In genomic region chrX:47217121-47217851, GRCh38 we compare ENCODE assay signal across 8 cellular contexts. TPM values are rescaled to one million over a fixed set of nuclear protein-coding genes. Genes with fewer than 3 reads are reported as not detected.
A peak's percentile ranks its signal among the peaks of the same experiment; 100 is the strongest.
DNase-seq lines count a peak whose midpoint lies in the region; ATAC-seq, FAIRE-seq and TF ChIP-seq lines count a peak whose summit lies in the region.

No MANE protein-coding gene starts in this region.

- no peak for TF ChIP-seq EP300 in GM12878 (IDR thresholded peaks at IDR 0.05; ENCODE audit: borderline replicate concordance in 1 of 2, control insufficient read depth in 1 of 2, low read depth in 2 of 2, low read length in 2 of 2)

- 15% methylated on average over 22 of the region's 22 CpGs for WGBS in GM12878 (ENCODE audit: insufficient coverage, insufficient replicate concordance, low lambda C conversion rate, missing lambda C conversion rate)
- 9 to 20% (median 13%) methylated on average over 22 of the region's 22 CpGs for WGBS in spleen, 5 donors

- TF ChIP-seq POLR2A in GM12878 (IDR thresholded peaks at IDR 0.05; ENCODE audit: low read depth, low read length) = no peak
- no peak for TF ChIP-seq POLR2A in spleen (IDR thresholded peaks at IDR 0.05)

- CTCF ChIA-PET in OCI-LY7 (lab: Charles Lee; ENCODE audit: unreplicated experiment) = no interaction called here
- CTCF ChIA-PET in GM12878 (lab: Yijun Ruan, JAX) = interaction anchor here (1.0 to 1.6 kb wide), 5 partner anchors 15 to 167 kb away, joined by 3 to 6 read pairs (median 4); partner anchors contain the start of genes NDUFB11, RBM10 and USP11

- H4K20me1 ChIP-seq in OCI-LY7 (ENCODE audit: insufficient read depth, low read length) (peaks cover 16% of the 10 kb centered on the region), GM12878 (ENCODE audit: control insufficient read depth, insufficient read depth) (peaks cover 13% of the 10 kb centered on the region)

- intact Hi-C loops in OCI-LY7 (cut with micrococcal nuclease; ENCODE audit: unreplicated experiment) (no loop called here), GM12878 (cut with micrococcal nuclease; ENCODE audit: unreplicated experiment) (no loop called here), spleen (cut with DNase I; ENCODE audit: low total_unique reads) (no loop called here)

- H3K27ac ChIP-seq in OCI-LY7 (ENCODE audit: low read depth, low read length, poor library complexity, severe bottlenecking) (peak overlapping the region; percentile 70), GM12878 (ENCODE audit: control insufficient read depth, insufficient read depth) (no peak overlapping the region), iPS-20b (ENCODE audit: low read length) (no peak overlapping the region), spleen (peak overlapping the region; percentile 4 to 99 (median 98))

- BruUV-seq in OCI-LY7 (replicated peaks; lab: Mats Ljungman, UMichigan) = no TSS peak
- BruUV-seq in GM12878 (replicated peaks; lab: Mats Ljungman, UMichigan) = no TSS peak

- peak; percentile 41 for FAIRE-seq in GM12878 (lab: Jason Lieb, UNC)

- peak overlapping the region; percentile 59 for H3K4me3 ChIP-seq in OCI-LY7 (ENCODE audit: low read depth, low read length, poor library complexity, severe bottlenecking)
- peak overlapping the region; percentile 23; the same call in 1 of the 2 replicates for H3K4me3 ChIP-seq in GM12878
- H3K4me3 ChIP-seq in iPS-20b (ENCODE audit: low read length) = peak overlapping the region; percentile 64
- peak overlapping the region in 5 of 8 donors; percentile 19 to 96 (median 85) for H3K4me3 ChIP-seq in spleen

- H2AFZ ChIP-seq in OCI-LY7 (ENCODE audit: low read length) (no peak overlapping the region), GM12878 (ENCODE audit: control insufficient read depth, low read depth, low read length) (no peak overlapping the region; the same call in 1 of the 2 replicates)

- H3K9ac ChIP-seq in GM12878 (ENCODE audit: control insufficient read depth, insufficient read depth, low read length) = no peak overlapping the region
- peak overlapping the region; percentile 69; the same call in 1 of the 2 replicates for H3K9ac ChIP-seq in iPS-20b (ENCODE audit: low read depth, low read length)

- H3K9me3 ChIP-seq in OCI-LY7 (ENCODE audit: low read length) = no peaks in the 10 kb centered on the region
- H3K9me3 ChIP-seq in GM12878 (replicated peaks; ENCODE audit: control insufficient read depth, insufficient read depth, low read length) = no peaks in the 10 kb centered on the region
- H3K9me3 ChIP-seq in iPS-20b (ENCODE audit: insufficient read depth, low read depth, low read length) = no peaks in the 10 kb centered on the region
- no peaks in the 10 kb centered on the region for H3K9me3 ChIP-seq in spleen

- RAD21 ChIA-PET in GM12878 (lab: Charles Lee; ENCODE audit: unreplicated experiment) = interaction anchor here (0.7 to 1.5 kb wide), 9 partner anchors 16 to 306 kb away, joined by 3 to 9 read pairs (median 6); partner anchors contain the start of genes NDUFB11, RBM10 and USP11

- H3K36me3 ChIP-seq in OCI-LY7 (ENCODE audit: insufficient read depth, low read length) (peaks cover 62% of the 10 kb centered on the region), GM12878 (ENCODE audit: control insufficient read depth in 2 of 2, insufficient read depth in 2 of 2, low read length in 1 of 2) (peaks cover 23 to 24% of the 10 kb centered on the region in 2 experiments), iPS-20b (ENCODE audit: insufficient read depth, low read depth, low read length) (peaks cover 53% of the 10 kb centered on the region), spleen (peaks cover 4 to 49% (median 40%) of the 10 kb centered on the region in 6 donors)

- no peak for TF ChIP-seq RAD21 in GM12878 (IDR thresholded peaks at IDR 0.05; ENCODE audit: insufficient read depth, low read depth, low read length)

- H3K4me2 ChIP-seq in OCI-LY7 (ENCODE audit: low read length) = peak overlapping the region; percentile 86
- H3K4me2 ChIP-seq in GM12878 (ENCODE audit: control insufficient read depth, insufficient read depth) = peak overlapping the region; percentile 26

- peaks cover 26% of the 10 kb centered on the region for H3K4me1 ChIP-seq in OCI-LY7 (ENCODE audit: insufficient read depth, low read length, poor library complexity, severe bottlenecking)
- H3K4me1 ChIP-seq in GM12878 (ENCODE audit: control insufficient read depth, insufficient read depth, low read length) = peaks cover 8% of the 10 kb centered on the region; the same call in 1 of the 2 replicates
- H3K4me1 ChIP-seq in iPS-20b (ENCODE audit: insufficient read depth, low read length) = no peaks in the 10 kb centered on the region; the same call in 1 of the 2 replicates
- H3K4me1 ChIP-seq in spleen = peaks cover 16 to 45% (median 31%) of the 10 kb centered on the region in 6 donors

- in situ Hi-C loops in GM12878 (cut with MboI) = loop anchor here (10.0 to 25.0 kb wide), 2 partner anchors 428 to 1720 kb away; no protein-coding TSS in a partner anchor

- H3K79me2 ChIP-seq in OCI-LY7 (ENCODE audit: insufficient read depth, low read depth, low read length) (peaks cover 37% of the 10 kb centered on the region), GM12878 (ENCODE audit: control insufficient read depth, insufficient read depth, low read length) (peaks cover 40% of the 10 kb centered on the region)

- H3K27me3 ChIP-seq in GM12878 (replicated peaks in 1 of 2; ENCODE audit: control insufficient read depth in 2 of 2, insufficient read depth in 2 of 2, low read length in 1 of 2) (no peaks in the 10 kb centered on the region), iPS-20b (ENCODE audit: insufficient read depth, low read length) (no peaks in the 10 kb centered on the region), spleen (replicated peaks in 1 of 7) (no peaks in the 10 kb centered on the region)

- DNase-seq in NCI-H2227 treated with DMSO at 0.1 percent for 48 hours (lab: John Stamatoyannopoulos, UW) (peak; percentile 81), NCI-H2227 (lab: John Stamatoyannopoulos, UW; ENCODE audit: unreplicated experiment) (no peak), OCI-LY7 (ENCODE audit: low spot score) (no peak), GM12878 (ENCODE audit: low read depth, low spot score) (no peak), spleen (peak; percentile 98)

- SMC1A ChIA-PET in GM12878 (lab: Charles Lee; ENCODE audit: uncharacterized antibody, unreplicated experiment) = interaction anchor here (0.7 to 1.0 kb wide), 9 partner anchors 15 to 417 kb away, joined by 3 to 6 read pairs (median 3); partner anchors contain the start of gene USP11

- POLR2A ChIA-PET in OCI-LY7 (lab: Charles Lee) = interaction anchor here (0.6 to 1.3 kb wide), 5 partner anchors 10 to 53 kb away, joined by 3 to 8 read pairs (median 3); no protein-coding TSS in a partner anchor
- POLR2A ChIA-PET in GM12878 (lab: Charles Lee) = interaction anchor here (0.7 to 3.2 kb wide), 10 partner anchors 10 to 297 kb away, joined by 3 to 29 read pairs (median 4); partner anchors contain the start of genes RBM10 and USP11

- TF ChIP-seq CTCF in OCI-LY7 (conservative IDR thresholded peaks at IDR 0.05; ENCODE audit: low read length) = no peak
- TF ChIP-seq CTCF in GM12878 (IDR thresholded peaks at IDR 0.05 in 2 of 3, conservative IDR thresholded peaks at IDR 0.05 in 1 of 3; ENCODE audit: control insufficient read depth in 2 of 3, extremely low read depth in 1 of 3, insufficient read depth in 1 of 3, low read depth in 3 of 3, low read length in 3 of 3) = no peak
- no peak for TF ChIP-seq CTCF in spleen (IDR thresholded peaks at IDR 0.05 in 8 of 11, conservative IDR thresholded peaks at IDR 0.05 in 3 of 11)

- no peaks in the 10 kb centered on the region for H3K9me2 ChIP-seq in OCI-LY7 (ENCODE audit: insufficient read depth, low read length)

- no peak for ATAC-seq in GM12878
- ATAC-seq in GM21717 (IDR thresholded peaks at IDR 0.05; ENCODE audit: unreplicated experiment) = no peak
- no peak for ATAC-seq in GM18517 (IDR thresholded peaks at IDR 0.05; ENCODE audit: unreplicated experiment)

RNA-seq across cellular contexts. Expression of gene CDK16, which starts 1.2 kb away (rescaled TPM):
- total RNA-seq in OCI-LY7 (2014; rRNA removed; shearing (Covaris generic)) = 49.3 and 68.5 TPM in 2 replicates
- 86.1 and 98.9 TPM in 2 replicates for total RNA-seq in OCI-LY7 (2022)
- 48.3 and 52.2 TPM in 2 replicates for total RNA-seq in GM12878 (2013; cell fraction: nucleolus; rRNA removed)
- 45.6 and 45.7 TPM in 2 replicates for total RNA-seq in GM12878 (2014; rRNA removed)
- 32.0 and 32.1 TPM in 2 replicates for total RNA-seq in GM12878 (2014; rRNA removed; fragmentation: Illumina TruSeq; extraction: Trizol)
- total RNA-seq in GM12878 (2021) = 63.5 and 64.5 TPM in 2 replicates
- polyA plus RNA-seq in GM12878 (2011; ENCODE audit: low read depth) = 42.8 TPM
- 36.5 and 75.1 TPM in 2 replicates for polyA plus RNA-seq in GM12878 (2011; rRNA removed)
- polyA plus RNA-seq in GM12878 (2011; cell fraction: cytosol; rRNA removed) = 92.7 and 112 TPM in 2 replicates
- 278 and 292 TPM in 2 replicates for polyA plus RNA-seq in GM12878 (2011; cell fraction: nucleus; rRNA removed)
- 54.4 and 59.2 TPM in 2 replicates for polyA plus RNA-seq in GM12878 (2012)
- polyA plus RNA-seq in GM12878 (2014; fragmentation: Illumina TruSeq; extraction: Trizol) = 41.4 and 50.7 TPM in 2 replicates
- polyA plus RNA-seq in GM12878 (2014; fragmentation: Nextera tagmentation; extraction: Ambion mirVana) = 1 to 10 TPM; 2.4 to 4.1 TPM
- polyA plus RNA-seq in GM12878 (2014; rRNA removed) = 57.1 and 64.1 TPM in 2 replicates
- polyA plus RNA-seq in GM12878 (2016; fragmentation: Nextera tagmentation; extraction: Ambion mirVana) = 10 to 100 TPM; 43.7 to 52.7 TPM
- polyA minus RNA-seq in GM12878 (2011; rRNA and poly(A)+ RNA removed) = 83.6 and 118 TPM in 2 replicates
- 46.0 and 50.3 TPM in 2 replicates for polyA minus RNA-seq in GM12878 (2011; cell fraction: cytosol; rRNA and poly(A)+ RNA removed)
- polyA minus RNA-seq in GM12878 (2011; cell fraction: nucleus; rRNA and poly(A)+ RNA removed) = 40.9 and 54.2 TPM in 2 replicates
- 10 to 100 TPM; 51.7 to 75.3 (median 60.0) TPM for total RNA-seq in spleen
- 10 to 100 TPM; 18.4 to 37.9 (median 28.8) TPM for polyA plus RNA-seq in spleen

RNA-seq across cellular contexts. Expression of gene USP11, which starts 15.5 kb away (rescaled TPM):
- 46.5 and 49.3 TPM in 2 replicates for total RNA-seq in OCI-LY7 (2014; rRNA removed; shearing (Covaris generic))
- total RNA-seq in OCI-LY7 (2022) = 91.8 and 106 TPM in 2 replicates
- 57.1 and 66.4 TPM in 2 replicates for total RNA-seq in GM12878 (2013; cell fraction: nucleolus; rRNA removed)
- total RNA-seq in GM12878 (2014; rRNA removed) = 15.8 and 20.0 TPM in 2 replicates
- 13.1 and 14.6 TPM in 2 replicates for total RNA-seq in GM12878 (2014; rRNA removed; fragmentation: Illumina TruSeq; extraction: Trizol)
- 37.5 and 42.3 TPM in 2 replicates for total RNA-seq in GM12878 (2021)
- 22.8 TPM for polyA plus RNA-seq in GM12878 (2011; ENCODE audit: low read depth)
- 9.1 and 24.7 TPM in 2 replicates for polyA plus RNA-seq in GM12878 (2011; rRNA removed)
- 18.6 and 21.9 TPM in 2 replicates for polyA plus RNA-seq in GM12878 (2011; cell fraction: cytosol; rRNA removed)
- 79.1 and 80.0 TPM in 2 replicates for polyA plus RNA-seq in GM12878 (2011; cell fraction: nucleus; rRNA removed)
- polyA plus RNA-seq in GM12878 (2012) = 43.0 and 52.9 TPM in 2 replicates
- polyA plus RNA-seq in GM12878 (2014; fragmentation: Illumina TruSeq; extraction: Trizol) = 19.9 and 21.0 TPM in 2 replicates
- polyA plus RNA-seq in GM12878 (2014; fragmentation: Nextera tagmentation; extraction: Ambion mirVana) = 1 to 10 TPM; 3.3 to 5.9 TPM
- polyA plus RNA-seq in GM12878 (2014; rRNA removed) = 21.8 and 25.1 TPM in 2 replicates
- 10 to 100 TPM; 42.5 to 44.0 TPM for polyA plus RNA-seq in GM12878 (2016; fragmentation: Nextera tagmentation; extraction: Ambion mirVana)
- polyA minus RNA-seq in GM12878 (2011; rRNA and poly(A)+ RNA removed) = 50.6 and 62.9 TPM in 2 replicates
- polyA minus RNA-seq in GM12878 (2011; cell fraction: cytosol; rRNA and poly(A)+ RNA removed) = 19.5 and 23.9 TPM in 2 replicates
- polyA minus RNA-seq in GM12878 (2011; cell fraction: nucleus; rRNA and poly(A)+ RNA removed) = 31.4 and 64.7 TPM in 2 replicates
- total RNA-seq in spleen = 10 to 100 TPM; 46.2 to 91.5 (median 70.9) TPM
- polyA plus RNA-seq in spleen = 10 to 100 TPM; 19.9 to 35.2 (median 31.5) TPM

RNA-seq across cellular contexts. Expression of gene UBA1, which starts 23.7 kb away (rescaled TPM):
- total RNA-seq in OCI-LY7 (2014; rRNA removed; shearing (Covaris generic)) = 137 and 169 TPM in 2 replicates
- 294 and 296 TPM in 2 replicates for total RNA-seq in OCI-LY7 (2022)
- 132 and 146 TPM in 2 replicates for total RNA-seq in GM12878 (2013; cell fraction: nucleolus; rRNA removed)
- 228 and 255 TPM in 2 replicates for total RNA-seq in GM12878 (2014; rRNA removed)
- total RNA-seq in GM12878 (2014; rRNA removed; fragmentation: Illumina TruSeq; extraction: Trizol) = 60.1 and 64.7 TPM in 2 replicates
- total RNA-seq in GM12878 (2021) = 296 and 314 TPM in 2 replicates
- 130 TPM for polyA plus RNA-seq in GM12878 (2011; ENCODE audit: low read depth)
- 96.5 and 271 TPM in 2 replicates for polyA plus RNA-seq in GM12878 (2011; rRNA removed)
- polyA plus RNA-seq in GM12878 (2011; cell fraction: cytosol; rRNA removed) = 291 and 337 TPM in 2 replicates
- 336 and 470 TPM in 2 replicates for polyA plus RNA-seq in GM12878 (2011; cell fraction: nucleus; rRNA removed)
- polyA plus RNA-seq in GM12878 (2012) = 161 and 179 TPM in 2 replicates
- polyA plus RNA-seq in GM12878 (2014; fragmentation: Illumina TruSeq; extraction: Trizol) = 121 and 180 TPM in 2 replicates
- 10 to 100 TPM; 60.4 to 79.9 TPM for polyA plus RNA-seq in GM12878 (2014; fragmentation: Nextera tagmentation; extraction: Ambion mirVana)
- 225 and 247 TPM in 2 replicates for polyA plus RNA-seq in GM12878 (2014; rRNA removed)
- polyA plus RNA-seq in GM12878 (2016; fragmentation: Nextera tagmentation; extraction: Ambion mirVana) = 100 to 1,000 TPM; 208 to 229 TPM
- polyA minus RNA-seq in GM12878 (2011; rRNA and poly(A)+ RNA removed) = 354 and 380 TPM in 2 replicates
- 111 and 133 TPM in 2 replicates for polyA minus RNA-seq in GM12878 (2011; cell fraction: cytosol; rRNA and poly(A)+ RNA removed)
- polyA minus RNA-seq in GM12878 (2011; cell fraction: nucleus; rRNA and poly(A)+ RNA removed) = 65.5 and 116 TPM in 2 replicates
- 100 to 1,000 TPM; 172 to 207 (median 194) TPM for total RNA-seq in spleen
- polyA plus RNA-seq in spleen = 10 to 100 TPM; 57.7 to 92.8 (median 88.9) TPM

Comparison
In these comparisons a context has a peak if more than half of its experiments do, and no peak if none do; other contexts are left out.
1. DNase-seq: peak in NCI-H2227 treated with DMSO at 0.1 percent for 48 hours (single experiment) and spleen (single experiment); none in NCI-H2227 (single experiment), OCI-LY7 (single experiment) and GM12878 (single experiment).
2. H3K27ac ChIP-seq: peak in OCI-LY7 (single experiment) and spleen (8 of 8); none in GM12878 (single experiment) and iPS-20b (single experiment).
3. H3K4me3 ChIP-seq: peak in every context shown above with its lines; median percentile 85 in spleen; 64 in iPS-20b; 59 in OCI-LY7; 23 in GM12878.